ENCODE assay signal across 8 cellular contexts in genomic region chr6:113879186-113880096, GRCh38. TPM values are rescaled to one million over a fixed set of nuclear protein-coding genes. Genes with fewer than 3 reads are reported as not detected.
DNase-seq lines count a peak whose midpoint lies in the region; ATAC-seq, FAIRE-seq and TF ChIP-seq lines count a peak whose summit lies in the region.

No MANE protein-coding gene starts in this region.

- FAIRE-seq in TTC549 (lab: Jason Lieb, UNC), result peak; percentile 88

- in situ Hi-C loops in Caki2 (cut with HindIII; ENCODE audit: low pct_unique_long_range_greater_than_20kb, low sequenced_read_pairs), result no loop called here

- ATAC-seq in GM19035 (IDR thresholded peaks at IDR 0.05; ENCODE audit: unreplicated experiment) (peak; percentile 100), HG03066 (IDR thresholded peaks at IDR 0.05; ENCODE audit: low read depth, unreplicated experiment) (peak; percentile 100), omental fat pad (ENCODE audit: low FRiP score) (peak; percentile 95)

- DNase-seq in Caki2 (ENCODE audit: low read depth) (peak; percentile 56), NCI-H1930 (lab: John Stamatoyannopoulos, UW) (peak; percentile 11 to 36), foreskin melanocyte (peak; percentile 50), omental fat pad (ENCODE audit: low spot score) (no peak)
- DNase-seq in activated T-cell treated with anti-CD3 and anti-CD28 coated beads, Interleukin-2, amount 50 U/mL, for 1 hour, result no peak

- TF ChIP-seq CTCF in omental fat pad (IDR thresholded peaks at IDR 0.05), result no peak

RNA-seq across cellular contexts. Expression of gene MARCKS, which starts 22.3 kb away (rescaled TPM):
- total RNA-seq in Caki2 (2014; rRNA removed; shearing (Covaris generic); ENCODE audit: low replicate concordance), result 43.4 and 48.6 TPM in 2 replicates
- 10 to 100 TPM; 22.6 to 45.4 (median 24.0) TPM for total RNA-seq in omental fat pad

Comparison
In these comparisons a context has a peak if more than half of its experiments do, and no peak if none do; other contexts are left out.
1. DNase-seq: peak in Caki2 (single experiment), NCI-H1930 (2 of 2) and foreskin melanocyte (single experiment); none in omental fat pad (single experiment) and activated T-cell treated with anti-CD3 and anti-CD28 coated beads, Interleukin-2, amount 50 U/mL, for 1 hour (single experiment).
2. Peak in every context shown above with its lines, with median percentiles within 50 percentile points of each other: ATAC-seq.